11 cellular contexts compared by ENCODE assay signal in genomic region chr20:53608071-53608455, GRCh38. TPM values are rescaled to one million over a fixed set of nuclear protein-coding genes. Genes with fewer than 3 reads are reported as not detected.
DNase-seq lines count a peak whose midpoint lies in the region; ATAC-seq and TF ChIP-seq lines count a peak whose summit lies in the region.
"Had no signal": no experiment of that assay in that cellular context is flagged by ENCODE, and none has a peak within 500 bp of the region (broad histone marks: within the 10 kb centered on the region; RNA-seq: fewer than 3 reads in every experiment).

No MANE protein-coding gene starts in this region.

- H3K4me2 ChIP-seq in neural progenitor cell: no peak overlapping the region

- POLR2A ChIA-PET in activated CD4-positive, alpha-beta T cell treated with anti-CD3 and anti-CD28 coated beads, Interleukin-2, amount 10 ng/mL, durations not matched to agents 7 days and 5 days (lab: Charles Lee): no interaction called here
- POLR2A ChIA-PET in activated B cell treated with CpG ODN at 0.5 μM for 24 hours (lab: Charles Lee): interaction anchor here (0.6 kb wide), 1 partner anchor 35 kb away, joined by 4 read pairs; no protein-coding TSS in a partner anchor

- no peak overlapping the region for H2AFZ ChIP-seq in neural progenitor cell (replicated peaks)

- H3K4me1 Mint-ChIP-seq in activated CD4-positive, alpha-beta T cell treated with anti-CD3 and anti-CD28 coated beads, Interleukin-2, amount 10 ng/mL, durations not matched to agents 7 days and 5 days: peaks cover 49% of the 10 kb centered on the region
- H3K4me1 Mint-ChIP-seq in activated B cell treated with CpG ODN at 0.5 μM for 24 hours (peaks cover 31% of the 10 kb centered on the region), neural progenitor cell (peaks cover 23% of the 10 kb centered on the region)
- H3K4me1 Mint-ChIP-seq in stimulated activated naive B cell treated with anti-CD40 and anti-IgM and Interleukin-4, amounts not matched to agents 10 μg/mL and 1 μg/mL and 100 μg/mL, for 72 hours: peaks cover 14 to 34% of the 10 kb centered on the region in 2 donors

- H3K4me3 ChIP-seq in iPS-15b (ENCODE audit: low read depth, low read length) (peak overlapping the region; percentile 23), neural progenitor cell (no peak overlapping the region)
- H3K4me3 ChIP-seq: uterus had no signal

- H3K36me3 Mint-ChIP-seq in activated CD4-positive, alpha-beta T cell treated with anti-CD3 and anti-CD28 coated beads, Interleukin-2, amount 10 ng/mL, durations not matched to agents 7 days and 5 days (ENCODE audit: low read depth): peaks cover 26% of the 10 kb centered on the region
- H3K36me3 Mint-ChIP-seq in activated B cell treated with CpG ODN at 0.5 μM for 24 hours (ENCODE audit: low read depth) (no peaks in the 10 kb centered on the region), neural progenitor cell (no peaks in the 10 kb centered on the region)
- H3K36me3 Mint-ChIP-seq in stimulated activated naive B cell treated with anti-CD40 and anti-IgM and Interleukin-4, amounts not matched to agents 10 μg/mL and 1 μg/mL and 100 μg/mL, for 72 hours: no peaks in the 10 kb centered on the region

- CTCF ChIA-PET in activated CD4-positive, alpha-beta T cell treated with anti-CD3 and anti-CD28 coated beads, Interleukin-2, amount 10 ng/mL, durations not matched to agents 7 days and 5 days (lab: Charles Lee): interaction anchor here (0.7 kb wide), 1 partner anchor 9 kb away, joined by 4 read pairs; no protein-coding TSS in a partner anchor
- CTCF ChIA-PET in activated B cell treated with CpG ODN at 0.5 μM for 24 hours (lab: Charles Lee): no interaction called here

- H3K9me3 ChIP-seq in iPS-15b (ENCODE audit: control insufficient read depth, insufficient read depth, low read length) (no peaks in the 10 kb centered on the region), neural progenitor cell (ENCODE audit: low read depth) (no peaks in the 10 kb centered on the region)
- H3K9me3 ChIP-seq: uterus had no signal

- H3F3A ChIP-seq in neural progenitor cell (ENCODE audit: low read depth): peaks cover 17% of the 10 kb centered on the region

- no peaks in the 10 kb centered on the region for H3K9me3 Mint-ChIP-seq in activated CD4-positive, alpha-beta T cell treated with anti-CD3 and anti-CD28 coated beads, Interleukin-2, amount 10 ng/mL, durations not matched to agents 7 days and 5 days
- H3K9me3 Mint-ChIP-seq in activated B cell treated with CpG ODN at 0.5 μM for 24 hours: no peaks in the 10 kb centered on the region
- H3K9me3 Mint-ChIP-seq in stimulated activated naive B cell treated with anti-CD40 and anti-IgM and Interleukin-4, amounts not matched to agents 10 μg/mL and 1 μg/mL and 100 μg/mL, for 72 hours: no peaks in the 10 kb centered on the region
- no peaks in the 10 kb centered on the region for H3K9me3 Mint-ChIP-seq in neural progenitor cell

- TF ChIP-seq CTCF in activated B cell treated with CpG ODN at 0.5 μM for 24 hours (IDR thresholded peaks at IDR 0.05) (no peak), neural progenitor cell (IDR thresholded peaks at IDR 0.05) (no peak)

- no peak for ATAC-seq in activated B cell treated with CpG ODN at 0.5 μM for 24 hours (ENCODE audit: low read depth)
- no peak for ATAC-seq in stimulated activated naive B cell treated with anti-CD40 and anti-IgM and Interleukin-4, amounts not matched to agents 10 μg/mL and 1 μg/mL and 100 μg/mL, for 72 hours (replicated peaks)

- no peaks in the 10 kb centered on the region for H3K27me3 Mint-ChIP-seq in activated CD4-positive, alpha-beta T cell treated with anti-CD3 and anti-CD28 coated beads, Interleukin-2, amount 10 ng/mL, durations not matched to agents 7 days and 5 days
- H3K27me3 Mint-ChIP-seq in activated B cell treated with CpG ODN at 0.5 μM for 24 hours: no peaks in the 10 kb centered on the region
- H3K27me3 Mint-ChIP-seq in stimulated activated naive B cell treated with anti-CD40 and anti-IgM and Interleukin-4, amounts not matched to agents 10 μg/mL and 1 μg/mL and 100 μg/mL, for 72 hours: no peaks in the 10 kb centered on the region
- H3K27me3 Mint-ChIP-seq in neural progenitor cell (ENCODE audit: insufficient read depth, low read depth): peaks cover 12% of the 10 kb centered on the region

- no peak overlapping the region for H3K27ac ChIP-seq in neural progenitor cell

- DNase-seq in activated CD4-positive, alpha-beta T cell treated with anti-CD3 and anti-CD28 coated beads, Interleukin-2, amount 10 ng/mL, durations not matched to agents 7 days and 5 days: no peak
- no peak for DNase-seq in activated CD4-positive, alpha-beta T cell treated with anti-CD3 and anti-CD28 coated beads for 1 hour
- DNase-seq in activated B cell treated with CpG ODN at 0.5 μM for 24 hours: no peak
- no peak for DNase-seq in stimulated activated naive B cell treated with anti-CD40 and anti-IgM and Interleukin-4, amounts not matched to agents 10 μg/mL and 1 μg/mL and 100 μg/mL, for 72 hours
- DNase-seq in neural progenitor cell (ENCODE audit: low spot score): no peak
- no peak for DNase-seq in activated gamma-delta T cell (lab: John Stamatoyannopoulos, UW)
- no peak for DNase-seq in CD1c-positive myeloid dendritic cell (ENCODE audit: extremely low spot score)
- DNase-seq: DMS53, foreskin melanocyte, uterus had no signal

- no peaks in the 10 kb centered on the region for H3K27me3 ChIP-seq in iPS-15b (ENCODE audit: control insufficient read depth, insufficient read depth, low read length)
- no peaks in the 10 kb centered on the region for H3K27me3 ChIP-seq in neural progenitor cell
- H3K27me3 ChIP-seq: uterus had no signal

- no peaks in the 10 kb centered on the region for H3K36me3 ChIP-seq in iPS-15b (ENCODE audit: control insufficient read depth, insufficient read depth, low read length)
- H3K36me3 ChIP-seq in neural progenitor cell: no peaks in the 10 kb centered on the region
- H3K36me3 ChIP-seq: uterus had no signal

- intact Hi-C loops in activated B cell treated with CpG ODN at 0.5 μM for 24 hours (cut with micrococcal nuclease): loop anchor here (2.0 kb wide), 1 partner anchor 13 kb away; no protein-coding TSS in a partner anchor

- no peaks in the 10 kb centered on the region for H4K20me1 ChIP-seq in neural progenitor cell (ENCODE audit: low read depth)

- peak overlapping the region; percentile 77 for H3K4me3 Mint-ChIP-seq in activated CD4-positive, alpha-beta T cell treated with anti-CD3 and anti-CD28 coated beads, Interleukin-2, amount 10 ng/mL, durations not matched to agents 7 days and 5 days
- H3K4me3 Mint-ChIP-seq in activated B cell treated with CpG ODN at 0.5 μM for 24 hours (no peak overlapping the region), neural progenitor cell (no peak overlapping the region)
- H3K4me3 Mint-ChIP-seq in stimulated activated naive B cell treated with anti-CD40 and anti-IgM and Interleukin-4, amounts not matched to agents 10 μg/mL and 1 μg/mL and 100 μg/mL, for 72 hours: peak overlapping the region in 1 of 2 donors; percentile 34

- no peaks in the 10 kb centered on the region for H3K79me2 ChIP-seq in neural progenitor cell (ENCODE audit: low read depth)

- H3K9ac ChIP-seq in iPS-15b (ENCODE audit: low read depth, low read length) (no peak overlapping the region), neural progenitor cell (no peak overlapping the region)

- H3K27ac Mint-ChIP-seq in activated CD4-positive, alpha-beta T cell treated with anti-CD3 and anti-CD28 coated beads, Interleukin-2, amount 10 ng/mL, durations not matched to agents 7 days and 5 days: peak overlapping the region; percentile 94
- H3K27ac Mint-ChIP-seq in activated B cell treated with CpG ODN at 0.5 μM for 24 hours (peak overlapping the region; percentile 46), neural progenitor cell (no peak overlapping the region)
- peak overlapping the region; percentile 59 for H3K27ac Mint-ChIP-seq in stimulated activated naive B cell treated with anti-CD40 and anti-IgM and Interleukin-4, amounts not matched to agents 10 μg/mL and 1 μg/mL and 100 μg/mL, for 72 hours

- H3K4me1 ChIP-seq in iPS-15b (ENCODE audit: control insufficient read depth, insufficient read depth, low read length) (peaks cover 15% of the 10 kb centered on the region), neural progenitor cell (peaks cover 21% of the 10 kb centered on the region)
- H3K4me1 ChIP-seq: uterus had no signal

RNA-seq across cellular contexts. Expression of gene ZNF217, which starts 14.4 kb away (rescaled TPM):
- 10 to 100 TPM; 97.5 to 99.7 TPM for total RNA-seq in activated CD4-positive, alpha-beta T cell treated with anti-CD3 and anti-CD28 coated beads, Interleukin-2, amount 10 ng/mL, durations not matched to agents 7 days and 5 days
- total RNA-seq in activated B cell treated with CpG ODN at 0.5 μM for 24 hours (70.0 and 80.3 TPM in 2 replicates), neural progenitor cell (ENCODE audit: low replicate concordance) (76.3 and 84.4 TPM in 2 replicates)
